In the genomic region with DNA sequence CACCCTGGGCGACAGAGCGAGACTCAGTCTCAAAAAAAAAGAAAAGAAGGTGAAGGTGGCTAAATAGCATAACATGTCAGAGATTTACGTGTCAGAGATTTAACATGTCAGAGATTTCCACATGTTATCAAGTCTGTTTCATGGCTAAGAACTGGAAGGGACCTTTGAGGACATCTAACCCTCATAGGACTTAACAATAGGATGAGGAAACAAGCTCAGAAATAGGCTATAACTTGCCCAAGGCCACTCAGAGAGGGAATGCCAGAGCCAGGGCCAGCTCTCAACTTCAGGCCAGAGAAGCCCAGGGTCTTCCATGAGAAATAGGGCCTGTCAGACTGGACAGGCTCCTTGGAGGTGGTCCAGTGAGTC, we compare ENCODE assay signal across 8 cellular contexts. TPM values are rescaled to one million over a fixed set of nuclear protein-coding genes. Genes with fewer than 3 reads are reported as not detected.
DNase-seq lines count a peak whose midpoint lies in the region; ATAC-seq and TF ChIP-seq lines count a peak whose summit lies in the region.

No MANE protein-coding gene starts in this region.

- ATAC-seq in GM21360 (IDR thresholded peaks at IDR 0.05; ENCODE audit: unreplicated experiment), result no peak

- H3K9ac ChIP-seq in HUES6 (ENCODE audit: low read length), result peak overlapping the region; percentile 67
- peak overlapping the region; percentile 83 for H3K9ac ChIP-seq in mucosa of stomach (ENCODE audit: low read length)

- H3K4me2 ChIP-seq in DOHH2 (ENCODE audit: low read length), result peak overlapping the region; percentile 99

- H3K4me1 ChIP-seq in DOHH2 (ENCODE audit: control insufficient read depth, low read length), result peaks cover 13% of the 10 kb centered on the region
- H3K4me1 ChIP-seq in HUES6 (ENCODE audit: control insufficient read depth, insufficient read depth, low read length), result peaks cover 5% of the 10 kb centered on the region
- H3K4me1 ChIP-seq in mucosa of stomach (ENCODE audit: control insufficient read depth, insufficient read depth, low read length), result peaks cover 11% of the 10 kb centered on the region

- H3K36me3 Mint-ChIP-seq in chondrocyte (ENCODE audit: low read depth), result no peaks in the 10 kb centered on the region

- no peaks in the 10 kb centered on the region for H3K9me3 Mint-ChIP-seq in chondrocyte (ENCODE audit: low read depth)

- H3K79me2 ChIP-seq in DOHH2 (ENCODE audit: control insufficient read depth, low read length), result no peaks in the 10 kb centered on the region

- no peaks in the 10 kb centered on the region for H3K27me3 ChIP-seq in DOHH2 (ENCODE audit: control insufficient read depth, low read length)
- H3K27me3 ChIP-seq in HUES6 (ENCODE audit: control insufficient read depth, insufficient read depth, low read length), result peaks cover 5% of the 10 kb centered on the region
- no peaks in the 10 kb centered on the region for H3K27me3 ChIP-seq in mucosa of stomach (ENCODE audit: control insufficient read depth, insufficient read depth, low read length)

- H3F3A ChIP-seq in DOHH2 (ENCODE audit: control insufficient read depth, insufficient read depth), result no peaks in the 10 kb centered on the region

- no peak for DNase-seq in chondrocyte (ENCODE audit: low spot score)
- DNase-seq in HK-2 (ENCODE audit: unreplicated experiment), result no peak
- no peak for DNase-seq in stimulated activated CD8-positive, alpha-beta memory T cell treated with anti-CD3 and anti-CD28 coated beads, Interleukin-4, amount 100 ng/mL, for 48 hours
- no peak for DNase-seq in activated CD4-positive, alpha-beta T cell treated with anti-CD3 and anti-CD28 coated beads, Interleukin-2, amount 50 U/mL, for 48 hours

- H3K4me1 Mint-ChIP-seq in chondrocyte (ENCODE audit: low read depth), result peaks cover 14% of the 10 kb centered on the region

- peak overlapping the region; percentile 74 for H3K27ac Mint-ChIP-seq in chondrocyte (ENCODE audit: unreplicated experiment)

- H3K36me3 ChIP-seq in DOHH2 (ENCODE audit: control insufficient read depth, low read length) (no peaks in the 10 kb centered on the region), HUES6 (ENCODE audit: control insufficient read depth, insufficient read depth, low read length) (no peaks in the 10 kb centered on the region), mucosa of stomach (ENCODE audit: control insufficient read depth, insufficient read depth, low read length) (no peaks in the 10 kb centered on the region)

- peak overlapping the region; percentile 51 for H3K27ac ChIP-seq in DOHH2 (ENCODE audit: low read depth, low read length)
- no peak overlapping the region; the same call in 1 of the 2 replicates for H3K27ac ChIP-seq in HUES6 (ENCODE audit: low read depth, low read length)

- H3K4me3 ChIP-seq in DOHH2 (ENCODE audit: low read length) (peak overlapping the region; percentile 75), HUES6 (ENCODE audit: low read depth, low read length) (peak overlapping the region; percentile 56), mucosa of stomach (ENCODE audit: low read length) (peak overlapping the region; percentile 64)

- no peaks in the 10 kb centered on the region for H3K9me2 ChIP-seq in DOHH2 (replicated peaks; ENCODE audit: control insufficient read depth, low read length)

- H4K20me1 ChIP-seq in DOHH2 (ENCODE audit: control insufficient read depth, insufficient read depth, low read depth, low read length), result no peaks in the 10 kb centered on the region

- H3K4me3 Mint-ChIP-seq in chondrocyte (ENCODE audit: unreplicated experiment), result peak overlapping the region; percentile 84

- no peaks in the 10 kb centered on the region for H3K9me3 ChIP-seq in DOHH2 (ENCODE audit: control insufficient read depth, insufficient read depth, low read length)
- H3K9me3 ChIP-seq in HUES6 (ENCODE audit: control insufficient read depth, insufficient read depth, low read depth, low read length), result no peaks in the 10 kb centered on the region
- H3K9me3 ChIP-seq in mucosa of stomach (ENCODE audit: control insufficient read depth, low read length), result no peaks in the 10 kb centered on the region

- TF ChIP-seq CTCF in DOHH2 (IDR thresholded peaks at IDR 0.05; ENCODE audit: low read depth, low read length, poor library complexity, severe bottlenecking), result no peak
- TF ChIP-seq CTCF in chondrocyte (IDR thresholded peaks at IDR 0.05), result no peak

- no peaks in the 10 kb centered on the region for H3K27me3 Mint-ChIP-seq in chondrocyte (ENCODE audit: low read depth)

RNA-seq across cellular contexts. Expression of a gene that starts 26.8 kb away (rescaled TPM):
- total RNA-seq in chondrocyte, result 18.8 to 20.2 TPM (median 18.9 TPM) in 3 replicates

RNA-seq across cellular contexts. Expression of a gene that starts 51.7 kb away (rescaled TPM):
- total RNA-seq in chondrocyte, result 71.1 to 104 TPM (median 78.6 TPM) in 3 replicates

RNA-seq across cellular contexts. Expression of a gene that starts 51.9 kb away (rescaled TPM):
- 6.3 to 10.0 TPM (median 7.1 TPM) in 3 replicates for total RNA-seq in chondrocyte
